ENCODE assay signal across 2 cellular contexts in genomic region chr6:32658268-32658897, GRCh38.
TF ChIP-seq lines count a peak whose summit lies in the region.

No MANE protein-coding gene starts in this region.

TF ChIP-seq in HEK293, 187 proteins besides CTCF, POLR2A, EP300 and RAD21:
- TF ChIP-seq ZNF488 (tag by site-specific recombination; IDR thresholded peaks at IDR 0.05) (no peak), ZNF704 (tag by site-specific recombination; IDR thresholded peaks at IDR 0.05) (no peak), ZNF221 (tag by site-specific recombination; IDR thresholded peaks at IDR 0.05; ENCODE audit: borderline replicate concordance) (no peak), ZNF544 (tag by site-specific recombination; IDR thresholded peaks at IDR 0.05) (no peak), SCRT2 (tag by site-specific recombination; IDR thresholded peaks at IDR 0.05) (peak; percentile 76), ZNF549 (tag by site-specific recombination; IDR thresholded peaks at IDR 0.05) (no peak), MEIS1 (CRISPR knock-in tag; IDR thresholded peaks at IDR 0.05; ENCODE audit: borderline replicate concordance) (no peak), ZNF843 (tag by site-specific recombination; IDR thresholded peaks at IDR 0.05) (no peak)

TF ChIP-seq in GM12878, 131 proteins besides CTCF, POLR2A, EP300 and RAD21:
- TF ChIP-seq SMAD5 (IDR thresholded peaks at IDR 0.05; ENCODE audit: low read depth) (peak; percentile 60; the same call in 1 of the 2 replicates), POLR2AphosphoS2 (IDR thresholded peaks at IDR 0.05; ENCODE audit: low read depth, low read length) (peak; percentile 85), RUNX3 (IDR thresholded peaks at IDR 0.05; ENCODE audit: low read length) (no peak), IKZF1 (conservative IDR thresholded peaks at IDR 0.05) (no peak), NR2F1 (conservative IDR thresholded peaks at IDR 0.05) (0 out of 2 replicates have a peak, but pooled peaks have one; percentile 24), ZBTB4 (CRISPR knock-in tag; IDR thresholded peaks at IDR 0.05) (peak; percentile 19; the same call in 1 of the 2 replicates), POLR2AphosphoS5 (IDR thresholded peaks at IDR 0.05; ENCODE audit: low read length) (peak; percentile 80), TARDBP (IDR thresholded peaks at IDR 0.05; ENCODE audit: borderline replicate concordance) (no peak), PAX5 (IDR thresholded peaks at IDR 0.05; ENCODE audit: borderline replicate concordance, low read depth, low read length) (peak; percentile 23; the same call in 1 of the 2 replicates)
